In the genomic region with DNA sequence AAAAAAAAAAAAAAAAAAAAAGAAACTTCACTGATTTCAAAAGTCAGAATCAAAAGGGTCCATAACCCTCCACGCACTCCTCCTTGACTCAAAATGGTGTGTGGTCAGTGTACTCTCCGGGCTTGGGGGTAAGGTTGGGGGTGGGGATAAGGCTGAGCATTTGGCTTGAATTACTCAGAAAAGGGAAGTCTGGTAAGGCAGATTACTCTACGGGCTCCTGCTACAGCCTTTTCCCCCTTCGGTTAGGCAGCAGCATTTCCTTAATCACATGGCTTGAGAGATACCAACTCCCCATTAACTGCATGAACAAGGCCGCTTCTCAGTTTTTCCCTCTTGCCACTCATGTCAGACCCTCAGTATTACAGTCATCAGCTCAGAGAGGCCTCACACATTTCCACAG, we compare ENCODE assay signal across 15 cellular contexts.
DNase-seq lines count a peak whose midpoint lies in the region; TF ChIP-seq lines count a peak whose summit lies in the region.
"Had no signal": no experiment of that assay in that cellular context is flagged by ENCODE, and none has a peak within 500 bp of the region (broad histone marks: within the 10 kb centered on the region; RNA-seq: fewer than 3 reads in every experiment).

No MANE protein-coding gene starts in this region.

- no peaks in the 10 kb centered on the region for H4K20me1 ChIP-seq in SK-N-SH (ENCODE audit: insufficient read depth)

- no peak overlapping the region for H3K9ac ChIP-seq in SK-N-SH

- POLR2A ChIA-PET in SK-N-SH (lab: Yijun Ruan, JAX) = no interaction called here

- no peak for TF ChIP-seq CTCF in SK-N-SH (IDR thresholded peaks at IDR 0.05)

- H3K36me3 ChIP-seq in SK-N-SH (replicated peaks in 1 of 2; ENCODE audit: control insufficient read depth in 1 of 2, insufficient read depth in 2 of 2, low read length in 1 of 2) = no peaks in the 10 kb centered on the region

- no peak overlapping the region for H2AFZ ChIP-seq in SK-N-SH (ENCODE audit: low read depth)

- H3K9me2 ChIP-seq in SK-N-SH = no peaks in the 10 kb centered on the region

- no peak overlapping the region for H3K4me3 ChIP-seq in SK-N-SH (ENCODE audit: low read depth in 2 of 2, low read length in 1 of 2)

- no peak for TF ChIP-seq RAD21 in SK-N-SH (IDR thresholded peaks at IDR 0.05; ENCODE audit: low read length)

- H3K4me1 ChIP-seq in SK-N-SH (ENCODE audit: control insufficient read depth in 1 of 2, insufficient read depth in 2 of 2, low read depth in 1 of 2, low read length in 1 of 2) = no peaks in the 10 kb centered on the region

- 44% methylated on average over 5 of the region's 5 CpGs for WGBS in SK-N-SH (ENCODE audit: low lambda C conversion rate)

- no peak overlapping the region for H3K27ac ChIP-seq in substantia nigra (ENCODE audit: low read depth, low read length, poor library complexity, severe bottlenecking)
- H3K27ac ChIP-seq in SK-N-SH (ENCODE audit: low read depth in 2 of 2, low read length in 1 of 2) = no peak overlapping the region

- no peaks in the 10 kb centered on the region for H3K9me3 ChIP-seq in SK-N-SH

- no peak overlapping the region for H3K4me2 ChIP-seq in SK-N-SH

- H3K79me2 ChIP-seq in SK-N-SH (ENCODE audit: insufficient read depth) = no peaks in the 10 kb centered on the region

- CTCF ChIA-PET in SK-N-SH (lab: Yijun Ruan, JAX) = no interaction called here

- DNase-seq in ELF-1 (ENCODE audit: low read depth, low spot score) = peak; percentile 3
- DNase-seq in Kasumi-1 (lab: John Stamatoyannopoulos, UW) = peak; percentile 55 to 67
- peak; percentile 61 for DNase-seq in OCI-M2 (lab: John Stamatoyannopoulos, UW; ENCODE audit: unreplicated experiment)
- peak; percentile 2 to 18 for DNase-seq in erythroblast (lab: John Stamatoyannopoulos, UW)
- DNase-seq in substantia nigra (lab: John Stamatoyannopoulos, UW) = no peak
- no peak for DNase-seq in SK-N-SH
- DNase-seq in NCI-H1092 treated with DMSO at 0.1 percent for 48 hours (lab: John Stamatoyannopoulos, UW) = no peak
- DNase-seq: AML-193; Calu3; CD4-positive, CD25-positive, alpha-beta regulatory T cell; H9; NCI-H1105 treated with DMSO at 0.1 percent for 48 hours; NCI-H187 treated with DMSO at 0.1 percent for 48 hours; NCI-H510A treated with DMSO at 0.1 percent for 48 hours; SW 1271 had no signal

- H3K27me3 ChIP-seq in SK-N-SH (ENCODE audit: insufficient read depth) = no peaks in the 10 kb centered on the region

- no peak for TF ChIP-seq POLR2A in erythroblast (IDR thresholded peaks at IDR 0.05; ENCODE audit: low read length)

- no peak for TF ChIP-seq EP300 in SK-N-SH (IDR thresholded peaks at IDR 0.05; ENCODE audit: borderline replicate concordance in 1 of 2, low read depth in 1 of 2, low read length in 1 of 2)

- no peaks in the 10 kb centered on the region for H3F3A ChIP-seq in SK-N-SH (replicated peaks; ENCODE audit: insufficient read depth)

TF ChIP-seq in SK-N-SH, 30 proteins besides CTCF, POLR2A, EP300 and RAD21:
- TF ChIP-seq NFIC (IDR thresholded peaks at IDR 0.05; ENCODE audit: borderline replicate concordance) (no peak), RXRA (IDR thresholded peaks at IDR 0.05; ENCODE audit: borderline replicate concordance, low read depth) (no peak), EZH2phosphoT487 (IDR thresholded peaks at IDR 0.05; ENCODE audit: borderline replicate concordance, low read depth) (no peak), FOXM1 (IDR thresholded peaks at IDR 0.05; ENCODE audit: low read depth) (no peak), USF2 (IDR thresholded peaks at IDR 0.05; ENCODE audit: borderline replicate concordance, low read depth, low read length) (no peak), USF1 (IDR thresholded peaks at IDR 0.05; ENCODE audit: borderline replicate concordance, low read depth) (no peak), SMC3 (IDR thresholded peaks at IDR 0.05; ENCODE audit: low read depth, low read length) (no peak), MEF2A (IDR thresholded peaks at IDR 0.05; ENCODE audit: borderline replicate concordance, low read depth) (no peak), TAF1 (IDR thresholded peaks at IDR 0.05; ENCODE audit: borderline replicate concordance, low read depth, low read length) (no peak), NRF1 (IDR thresholded peaks at IDR 0.05; ENCODE audit: low read depth, low read length) (no peak), MXI1 (IDR thresholded peaks at IDR 0.05; ENCODE audit: low read depth, low read length) (no peak), YY1 (IDR thresholded peaks at IDR 0.05; ENCODE audit: low read depth) (no peak), ELF1 (IDR thresholded peaks at IDR 0.05) (no peak)
- TF ChIP-seq, protein P1, sequence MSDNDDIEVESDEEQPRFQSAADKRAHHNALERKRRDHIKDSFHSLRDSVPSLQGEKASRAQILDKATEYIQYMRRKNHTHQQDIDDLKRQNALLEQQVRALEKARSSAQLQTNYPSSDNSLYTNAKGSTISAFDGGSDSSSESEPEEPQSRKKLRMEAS (IDR thresholded peaks at IDR 0.05; ENCODE audit: low read depth) = no peak

Comparison
In these comparisons a context has a peak if more than half of its experiments do, and no peak if none do; other contexts are left out.
1. DNase-seq: peak in ELF-1 (single experiment), Kasumi-1 (2 of 2), OCI-M2 (single experiment) and erythroblast (2 of 2); none in substantia nigra (0 of 49), SK-N-SH (single experiment) and NCI-H1092 treated with DMSO at 0.1 percent for 48 hours (single experiment).